ENCODE assay signal across 10 cellular contexts in genomic region chrX:138756234-138756633, GRCh38. TPM values are rescaled to one million over a fixed set of nuclear protein-coding genes. Genes with fewer than 3 reads are reported as not detected.
DNase-seq lines count a peak whose midpoint lies in the region; ATAC-seq and TF ChIP-seq lines count a peak whose summit lies in the region.
"Had no signal": no experiment of that assay in that cellular context is flagged by ENCODE, and none has a peak within 500 bp of the region (broad histone marks: within the 10 kb centered on the region; RNA-seq: fewer than 3 reads in every experiment).

No MANE protein-coding gene starts in this region.

- no peak overlapping the region for H3K4me3 Mint-ChIP-seq in naive thymus-derived CD8-positive, alpha-beta T cell
- no peak overlapping the region for H3K4me3 Mint-ChIP-seq in chondrocyte (ENCODE audit: unreplicated experiment)

- DNase-seq in GM04503 (ENCODE audit: low read depth) (peak; percentile 17), RPMI7951 (ENCODE audit: low read depth) (peak; percentile 4), foreskin melanocyte (peak; percentile 11), renal cortical epithelial cell (ENCODE audit: low read depth) (peak; percentile 59), chondrocyte (ENCODE audit: low spot score) (no peak)
- no peak for DNase-seq in naive thymus-derived CD8-positive, alpha-beta T cell
- no peak for DNase-seq in activated naive CD4-positive, alpha-beta T cell (lab: John Stamatoyannopoulos, UW)
- DNase-seq: amniotic stem cell, MM.1S had no signal

- H3K27ac Mint-ChIP-seq in naive thymus-derived CD8-positive, alpha-beta T cell, result no peak overlapping the region
- no peak overlapping the region for H3K27ac Mint-ChIP-seq in chondrocyte (ENCODE audit: unreplicated experiment)

- H3K4me1 Mint-ChIP-seq in naive thymus-derived CD8-positive, alpha-beta T cell, result no peaks in the 10 kb centered on the region
- no peaks in the 10 kb centered on the region for H3K4me1 Mint-ChIP-seq in chondrocyte (ENCODE audit: low read depth)

- no peak for TF ChIP-seq CTCF in chondrocyte (IDR thresholded peaks at IDR 0.05)

- no peak for ATAC-seq in naive thymus-derived CD8-positive, alpha-beta T cell
- no peak for ATAC-seq in GM21447 (IDR thresholded peaks at IDR 0.05; ENCODE audit: unreplicated experiment)

- no peaks in the 10 kb centered on the region for H3K36me3 Mint-ChIP-seq in naive thymus-derived CD8-positive, alpha-beta T cell
- no peaks in the 10 kb centered on the region for H3K36me3 Mint-ChIP-seq in chondrocyte (ENCODE audit: low read depth)

- peaks cover 0 to 2% (median 0%) of the 10 kb centered on the region in 5 donors for H3K27me3 Mint-ChIP-seq in naive thymus-derived CD8-positive, alpha-beta T cell
- no peaks in the 10 kb centered on the region for H3K27me3 Mint-ChIP-seq in chondrocyte (ENCODE audit: low read depth)

- H3K9me3 Mint-ChIP-seq in naive thymus-derived CD8-positive, alpha-beta T cell, result peaks cover 0 to 1% (median 0%) of the 10 kb centered on the region in 9 donors
- H3K9me3 Mint-ChIP-seq in chondrocyte (ENCODE audit: low read depth), result no peaks in the 10 kb centered on the region

- POLR2A ChIA-PET in naive thymus-derived CD8-positive, alpha-beta T cell (lab: Charles Lee), result no interaction called here

RNA-seq across cellular contexts. Expression of gene FGF13, which starts 44.7 kb away (rescaled TPM):
- 0.10 and 0.12 TPM in 2 replicates for total RNA-seq in RPMI7951 (2014; rRNA removed; shearing (Covaris generic))
- total RNA-seq in renal cortical epithelial cell (0.52 and 0.89 TPM in 2 replicates), chondrocyte (not detected in 3 replicates)
- not detected for total RNA-seq in naive thymus-derived CD8-positive, alpha-beta T cell
- not detected for polyA plus RNA-seq in naive thymus-derived CD8-positive, alpha-beta T cell

Comparison
In these comparisons a context has a peak if more than half of its experiments do, and no peak if none do; other contexts are left out.
1. DNase-seq: peak in GM04503 (single experiment), RPMI7951 (single experiment), foreskin melanocyte (single experiment) and renal cortical epithelial cell (single experiment); none in naive thymus-derived CD8-positive, alpha-beta T cell (0 of 10), activated naive CD4-positive, alpha-beta T cell (0 of 4) and chondrocyte (single experiment).